8 cellular contexts compared by ENCODE assay signal in the genomic region with DNA sequence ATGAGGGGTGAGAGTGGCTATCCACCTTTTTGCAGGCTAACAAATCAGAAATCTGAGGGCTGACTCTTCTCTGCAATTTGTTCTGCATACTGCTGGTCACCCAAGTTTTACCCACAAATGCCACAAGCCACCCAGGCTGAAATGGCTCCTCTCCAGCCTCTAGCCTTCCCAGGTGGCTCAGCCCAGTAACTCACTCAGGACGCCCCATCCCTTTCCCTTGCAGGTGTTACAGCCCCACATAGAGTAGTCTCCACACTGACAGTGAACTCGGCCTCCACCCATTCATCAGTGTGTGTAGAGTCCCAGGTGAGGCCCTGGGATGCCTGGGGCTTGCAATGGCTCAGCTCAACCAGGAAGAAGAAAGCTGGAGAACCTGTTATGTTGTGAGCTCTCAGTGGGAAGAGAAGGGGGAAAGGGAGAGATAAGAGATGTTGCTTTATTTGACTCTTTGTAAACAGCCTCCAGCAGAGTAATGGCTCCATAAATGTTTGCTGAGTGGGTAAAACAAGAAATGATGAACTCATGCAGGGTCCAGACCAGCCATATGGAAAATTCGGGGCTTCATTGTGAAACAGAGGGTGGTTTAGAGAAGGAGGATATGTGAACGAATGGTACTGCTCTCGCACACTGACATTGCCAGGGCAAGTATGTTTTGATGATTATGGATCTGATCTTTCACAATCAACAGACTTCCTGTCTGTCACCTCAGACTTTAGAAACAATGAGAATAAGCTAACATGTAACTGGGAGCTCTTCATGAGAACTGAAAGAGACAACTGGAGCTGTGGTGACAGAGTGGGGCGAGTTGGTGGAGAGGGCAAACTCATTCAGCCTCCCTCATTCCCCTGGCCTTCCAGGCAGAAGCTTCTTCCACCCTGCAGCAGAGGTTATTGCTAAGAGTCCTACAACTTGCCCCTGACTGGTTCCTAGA.
DNase-seq lines count a peak whose midpoint lies in the region; ATAC-seq and TF ChIP-seq lines count a peak whose summit lies in the region.

No MANE protein-coding gene starts in this region.

- H3K9me3 ChIP-seq in Peyer's patch, result no peaks in the 10 kb centered on the region

- no peaks in the 10 kb centered on the region for H3K4me1 ChIP-seq in Peyer's patch

- intact Hi-C loops in dendritic cell treated with granulocyte-macrophage colony-stimulating factor and Interleukin-4, amounts not matched to agents 40 ng/mL and 50 ng/mL, for 4 days (cut with micrococcal nuclease), result no loop called here
- intact Hi-C loops in head of caudate nucleus (cut with DNase I), result no loop called here

- H3K4me3 ChIP-seq in Jurkat, Clone E6-1 (ENCODE audit: low read length), result no peak overlapping the region
- H3K4me3 ChIP-seq in Peyer's patch, result no peak overlapping the region

- no peaks in the 10 kb centered on the region for H3K27me3 Mint-ChIP-seq in dendritic cell treated with granulocyte-macrophage colony-stimulating factor and Interleukin-4, amounts not matched to agents 40 ng/mL and 50 ng/mL, for 4 days

- H3K27ac Mint-ChIP-seq in dendritic cell treated with granulocyte-macrophage colony-stimulating factor and Interleukin-4, amounts not matched to agents 40 ng/mL and 50 ng/mL, for 4 days, result peak overlapping the region; percentile 2

- ATAC-seq in GM18505 (IDR thresholded peaks at IDR 0.05; ENCODE audit: unreplicated experiment) (peak; percentile 72), GM21528 (IDR thresholded peaks at IDR 0.05; ENCODE audit: low FRiP score, unreplicated experiment) (peak; percentile 85)

- no peaks in the 10 kb centered on the region for H3K9me3 Mint-ChIP-seq in dendritic cell treated with granulocyte-macrophage colony-stimulating factor and Interleukin-4, amounts not matched to agents 40 ng/mL and 50 ng/mL, for 4 days

- DNase-seq in Jurkat, Clone E6-1 (ENCODE audit: low read depth, low spot score), result peak; percentile 66
- DNase-seq in head of caudate nucleus (no peak), NCI-H2227 (lab: John Stamatoyannopoulos, UW; ENCODE audit: unreplicated experiment) (no peak), Peyer's patch (no peak)
- DNase-seq in effector CD4-positive, alpha-beta T cell, result no peak

- H3K36me3 ChIP-seq in Peyer's patch, result no peaks in the 10 kb centered on the region

- no peak for TF ChIP-seq POLR2A in GM18505 (IDR thresholded peaks at IDR 0.05; ENCODE audit: borderline replicate concordance, extremely low read depth, insufficient read depth, insufficient read length)
- no peak for TF ChIP-seq POLR2A in Peyer's patch (IDR thresholded peaks at IDR 0.05)

- H3K27ac ChIP-seq in Peyer's patch, result no peak overlapping the region

- H3K36me3 Mint-ChIP-seq in dendritic cell treated with granulocyte-macrophage colony-stimulating factor and Interleukin-4, amounts not matched to agents 40 ng/mL and 50 ng/mL, for 4 days (ENCODE audit: low read depth), result no peaks in the 10 kb centered on the region

- H3K4me3 Mint-ChIP-seq in dendritic cell treated with granulocyte-macrophage colony-stimulating factor and Interleukin-4, amounts not matched to agents 40 ng/mL and 50 ng/mL, for 4 days, result no peak overlapping the region

- no peak for TF ChIP-seq CTCF in Peyer's patch (IDR thresholded peaks at IDR 0.05)

- H3K27me3 ChIP-seq in Peyer's patch, result no peaks in the 10 kb centered on the region

- H3K4me1 Mint-ChIP-seq in dendritic cell treated with granulocyte-macrophage colony-stimulating factor and Interleukin-4, amounts not matched to agents 40 ng/mL and 50 ng/mL, for 4 days (ENCODE audit: low read depth), result peaks cover 40% of the 10 kb centered on the region
